In the genomic region with DNA sequence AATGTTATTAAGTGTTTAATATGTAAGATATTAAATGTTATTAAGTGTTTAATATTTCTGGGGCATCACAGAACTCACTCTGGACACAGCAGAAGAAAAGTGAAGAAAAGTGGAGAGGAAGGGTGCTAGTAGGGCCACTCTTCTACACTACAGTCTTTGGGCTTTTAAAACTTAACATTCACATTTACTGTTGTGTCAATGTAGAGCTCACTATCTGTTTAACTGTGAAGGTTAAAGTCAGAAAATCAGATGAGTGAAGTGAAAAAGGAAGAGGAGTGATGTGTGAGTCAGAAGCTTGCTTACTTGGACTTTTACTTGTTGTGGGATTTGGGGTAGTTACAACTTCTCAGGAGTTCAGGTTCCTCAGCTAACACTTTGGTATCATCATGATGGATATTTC, we compare ENCODE assay signal across 19 cellular contexts.
DNase-seq lines count a peak whose midpoint lies in the region; ATAC-seq, FAIRE-seq and TF ChIP-seq lines count a peak whose summit lies in the region.
"Had no signal": no experiment of that assay in that cellular context is flagged by ENCODE, and none has a peak within 500 bp of the region (broad histone marks: within the 10 kb centered on the region; RNA-seq: fewer than 3 reads in every experiment).

No MANE protein-coding gene starts in this region.

- no peaks in the 10 kb centered on the region for H3K4me1 Mint-ChIP-seq in stimulated activated naive CD8-positive, alpha-beta T cell treated with anti-CD3 and anti-CD28 coated beads, Interleukin-15, amount 100 ng/mL, for 72 hours

- no peaks in the 10 kb centered on the region for H3K9me3 Mint-ChIP-seq in stimulated activated naive CD8-positive, alpha-beta T cell treated with anti-CD3 and anti-CD28 coated beads, Interleukin-15, amount 100 ng/mL, for 72 hours
- H3K9me3 Mint-ChIP-seq: GM23338 had no signal

- peak; percentile 18 for DNase-seq in NCI-H146 (lab: John Stamatoyannopoulos, UW)
- DNase-seq in NCI-H146 treated with DMSO at 0.1 percent for 48 hours (lab: John Stamatoyannopoulos, UW; ENCODE audit: unreplicated experiment): no peak
- DNase-seq in stimulated activated naive CD8-positive, alpha-beta T cell treated with anti-CD3 and anti-CD28 coated beads, Interleukin-15, amount 100 ng/mL, for 72 hours: no peak
- no peak for DNase-seq in stimulated activated naive CD8-positive, alpha-beta T cell treated with anti-CD3 and anti-CD28 coated beads, Interleukin-15, Interleukin-2, amounts not matched to agents 100 U/mL and 50 U/mL, for 24 hours
- DNase-seq in adipocyte (ENCODE audit: low read depth): peak; percentile 1
- no peak for DNase-seq in NCI-H1105 (lab: John Stamatoyannopoulos, UW)
- DNase-seq in H54 (ENCODE audit: insufficient read length, low spot score): no peak
- no peak for DNase-seq in gastrocnemius medialis
- DNase-seq: BE2C; CD4-positive, alpha-beta T cell; EL; NCI-H1417; NCI-H2029 treated with DMSO at 0.1 percent for 48 hours; NCI-H2227 treated with DMSO at 0.1 percent for 48 hours; NCI-H524 treated with DMSO at 0.1 percent for 48 hours; SW 1271 had no signal

- FAIRE-seq in H54 (lab: Jason Lieb, UNC): no peak

- no peak overlapping the region for H3K4me3 ChIP-seq in adipocyte (ENCODE audit: low read length)
- no peak overlapping the region for H3K4me3 ChIP-seq in gastrocnemius medialis
- H3K4me3 ChIP-seq: GM23338 had no signal

- H3K4me1 ChIP-seq in adipocyte (ENCODE audit: control insufficient read depth, insufficient read depth, low read length) (no peaks in the 10 kb centered on the region), gastrocnemius medialis (no peaks in the 10 kb centered on the region)
- H3K4me1 ChIP-seq: BE2C had no signal

- H3K36me3 ChIP-seq in adipocyte (ENCODE audit: control insufficient read depth, insufficient read depth, low read length, severe bottlenecking) (no peaks in the 10 kb centered on the region), gastrocnemius medialis (no peaks in the 10 kb centered on the region)
- H3K36me3 ChIP-seq: BE2C had no signal

- H3K27ac ChIP-seq in gastrocnemius medialis: no peak overlapping the region
- H3K27ac ChIP-seq: 22Rv1, RWPE1 had no signal

- no peak overlapping the region for H3K9ac ChIP-seq in adipocyte (ENCODE audit: low read length)

- H3K4me3 Mint-ChIP-seq in stimulated activated naive CD8-positive, alpha-beta T cell treated with anti-CD3 and anti-CD28 coated beads, Interleukin-15, amount 100 ng/mL, for 72 hours: no peak overlapping the region
- H3K4me3 Mint-ChIP-seq: CD4-positive, alpha-beta T cell; GM23338 had no signal

- in situ Hi-C loops in gastrocnemius medialis (cut with MboI; ENCODE audit: low sequenced_read_pairs in 4 of 4): no loop called here

- H3K27me3 ChIP-seq in adipocyte (replicated peaks; ENCODE audit: control insufficient read depth, insufficient read depth, low read length): no peaks in the 10 kb centered on the region
- no peaks in the 10 kb centered on the region for H3K27me3 ChIP-seq in gastrocnemius medialis
- H3K27me3 ChIP-seq: BE2C had no signal

- TF ChIP-seq POLR2A in H54 (IDR thresholded peaks at IDR 0.05; ENCODE audit: low read depth, low read length) (no peak), gastrocnemius medialis (IDR thresholded peaks at IDR 0.05) (no peak)

- no peak for TF ChIP-seq CTCF in gastrocnemius medialis (IDR thresholded peaks at IDR 0.05 in 4 of 5, conservative IDR thresholded peaks at IDR 0.05 in 1 of 5)

- H3K27me3 Mint-ChIP-seq in stimulated activated naive CD8-positive, alpha-beta T cell treated with anti-CD3 and anti-CD28 coated beads, Interleukin-15, amount 100 ng/mL, for 72 hours: no peaks in the 10 kb centered on the region
- H3K27me3 Mint-ChIP-seq: CD4-positive, alpha-beta T cell had no signal

- peak; percentile 58 for ATAC-seq in stimulated activated naive CD8-positive, alpha-beta T cell treated with anti-CD3 and anti-CD28 coated beads, Interleukin-15, amount 100 ng/mL, for 72 hours
- ATAC-seq in stimulated activated naive CD8-positive, alpha-beta T cell treated with anti-CD3 and anti-CD28 coated beads, Interleukin-15, Interleukin-2, amounts not matched to agents 100 U/mL and 50 U/mL, for 24 hours: no peak
- ATAC-seq in gastrocnemius medialis: no peak
- ATAC-seq: GM23338 had no signal

- no peaks in the 10 kb centered on the region for H3K9me3 ChIP-seq in adipocyte (ENCODE audit: control insufficient read depth, low read length)
- H3K9me3 ChIP-seq in gastrocnemius medialis: no peaks in the 10 kb centered on the region
- H3K9me3 ChIP-seq: BE2C had no signal

- intact Hi-C loops in gastrocnemius medialis (cut with DNase I; ENCODE audit: low total_unique reads): no loop called here

- no peak overlapping the region for H3K27ac Mint-ChIP-seq in stimulated activated naive CD8-positive, alpha-beta T cell treated with anti-CD3 and anti-CD28 coated beads, Interleukin-15, amount 100 ng/mL, for 72 hours
- H3K27ac Mint-ChIP-seq: CD4-positive, alpha-beta T cell; GM23338 had no signal

Comparison
In these comparisons a context has a peak if more than half of its experiments do, and no peak if none do; other contexts are left out.
1. DNase-seq: peak in NCI-H146 (single experiment) and adipocyte (single experiment); none in NCI-H146 treated with DMSO at 0.1 percent for 48 hours (single experiment), stimulated activated naive CD8-positive, alpha-beta T cell treated with anti-CD3 and anti-CD28 coated beads, Interleukin-15, amount 100 ng/mL, for 72 hours (0 of 2), stimulated activated naive CD8-positive, alpha-beta T cell treated with anti-CD3 and anti-CD28 coated beads, Interleukin-15, Interleukin-2, amounts not matched to agents 100 U/mL and 50 U/mL, for 24 hours (single experiment), NCI-H1105 (single experiment), H54 (single experiment) and gastrocnemius medialis (0 of 2).